ENCODE assay signal across 18 cellular contexts in the genomic region with DNA sequence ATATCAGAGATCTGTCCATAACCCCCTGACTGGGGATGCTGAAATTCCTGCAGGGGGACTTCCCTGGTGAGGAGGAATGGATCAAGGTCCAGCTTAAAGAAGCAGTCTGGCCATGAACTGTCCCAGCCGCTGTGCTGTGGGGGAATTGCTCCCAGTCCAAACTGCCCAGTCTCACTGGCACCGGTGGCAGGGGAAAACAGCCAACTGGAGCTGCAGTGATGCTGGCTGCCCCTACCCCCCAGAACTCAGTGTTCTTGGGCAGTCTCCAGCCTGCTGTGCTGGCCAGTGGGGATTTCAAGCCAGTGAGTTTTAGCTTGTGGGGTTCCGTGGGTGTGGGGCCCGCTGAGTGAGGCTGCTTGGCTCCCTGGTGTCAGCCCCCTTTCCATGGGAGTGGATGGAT.
DNase-seq lines count a peak whose midpoint lies in the region; ATAC-seq, FAIRE-seq and TF ChIP-seq lines count a peak whose summit lies in the region.
"Had no signal": no experiment of that assay in that cellular context is flagged by ENCODE, and none has a peak within 500 bp of the region (broad histone marks: within the 10 kb centered on the region; RNA-seq: fewer than 3 reads in every experiment).

No MANE protein-coding gene starts in this region.

- intact Hi-C loops in Right ventricle myocardium inferior (cut with DNase I) (no loop called here), kidney (cut with DNase I) (no loop called here), tibial artery (cut with DNase I; ENCODE audit: low total_unique reads) (no loop called here)

- TF ChIP-seq CTCF in right atrium auricular region (IDR thresholded peaks at IDR 0.05) (no peak), kidney (IDR thresholded peaks at IDR 0.05; ENCODE audit: borderline replicate concordance, extremely low read depth, insufficient read depth) (no peak), tibial artery (IDR thresholded peaks at IDR 0.05) (no peak)

- H3K9me3 ChIP-seq in right atrium auricular region (peaks cover 0 to 20% of the 10 kb centered on the region in 2 donors), kidney (ENCODE audit: control insufficient read depth in 1 of 2, low read length in 2 of 2) (no peaks in the 10 kb centered on the region), tibial artery (peaks cover 0 to 10% (median 0%) of the 10 kb centered on the region in 3 donors)

- H3K4me1 ChIP-seq in right atrium auricular region (no peaks in the 10 kb centered on the region), kidney (ENCODE audit: control insufficient read depth in 1 of 2, insufficient read depth in 1 of 2, low read depth in 1 of 2, low read length in 2 of 2) (peaks cover 10 to 12% of the 10 kb centered on the region in 2 donors), tibial artery (peaks cover 0 to 41% (median 19%) of the 10 kb centered on the region in 4 donors)

- H3K27me3 Mint-ChIP-seq in activated naive CD4-positive, alpha-beta T cell treated with anti-CD3 and anti-CD28 coated beads, Interleukin-2, amount 10 ng/mL, durations not matched to agents 7 days and 5 days: peaks cover 3% of the 10 kb centered on the region

- no peak overlapping the region for H3K9ac ChIP-seq in kidney (ENCODE audit: low read length in 2 of 2)

- H3K27me3 ChIP-seq in right atrium auricular region (no peaks in the 10 kb centered on the region), tibial artery (no peaks in the 10 kb centered on the region)

- H3K4me3 Mint-ChIP-seq in activated naive CD4-positive, alpha-beta T cell treated with anti-CD3 and anti-CD28 coated beads, Interleukin-2, amount 10 ng/mL, durations not matched to agents 7 days and 5 days: no peak overlapping the region
- H3K4me3 Mint-ChIP-seq: CD4-positive, alpha-beta memory T cell; GM23338 had no signal

- H3K36me3 ChIP-seq in right atrium auricular region (no peaks in the 10 kb centered on the region), kidney (ENCODE audit: control insufficient read depth in 1 of 2, insufficient read depth in 2 of 2, low read length in 2 of 2) (no peaks in the 10 kb centered on the region), tibial artery (no peaks in the 10 kb centered on the region)

- H3K27ac ChIP-seq in right atrium auricular region (no peak overlapping the region), kidney (ENCODE audit: low read depth in 2 of 2, low read length in 2 of 2) (no peak overlapping the region), tibial artery (peak overlapping the region; percentile 63 to 74)
- H3K27ac ChIP-seq: 22Rv1 had no signal

- H3K9me3 Mint-ChIP-seq in activated naive CD4-positive, alpha-beta T cell treated with anti-CD3 and anti-CD28 coated beads, Interleukin-2, amount 10 ng/mL, durations not matched to agents 7 days and 5 days: peaks cover 9% of the 10 kb centered on the region

- H3K36me3 Mint-ChIP-seq in activated naive CD4-positive, alpha-beta T cell treated with anti-CD3 and anti-CD28 coated beads, Interleukin-2, amount 10 ng/mL, durations not matched to agents 7 days and 5 days: no peaks in the 10 kb centered on the region

- no peak for FAIRE-seq in kidney (lab: Jason Lieb, UNC)

- DNase-seq in Right ventricle myocardium inferior (ENCODE audit: missing footprints) (peak; percentile 39), right atrium auricular region (ENCODE audit: low spot score) (no peak), kidney (peak; percentile 44), occipital lobe (lab: John Stamatoyannopoulos, UW) (peak; percentile 1), tibial artery (peak; percentile 47 to 90)
- DNase-seq in activated naive CD4-positive, alpha-beta T cell treated with anti-CD3 and anti-CD28 coated beads, Interleukin-2, amount 10 ng/mL, durations not matched to agents 7 days and 5 days: no peak
- DNase-seq: Calu3; CD4-positive, alpha-beta memory T cell; NCI-H1105 treated with DMSO at 0.1 percent for 48 hours; NCI-H187; NCI-H446; NK-92 treated with Interleukin-12 subunit alpha and Interleukin-12 subunit beta, amount 100 ng/mL, for 24 hours; OCI-M1; RPMI8226 had no signal

- ATAC-seq in Right ventricle myocardium inferior (no peak), GM19463 (IDR thresholded peaks at IDR 0.05; ENCODE audit: unreplicated experiment) (no peak)
- no peak for ATAC-seq in activated CD4-positive, CD25-positive, alpha-beta regulatory T cell treated with anti-CD3 and anti-CD28 coated beads, Interleukin-2, amount 50 U/mL, for 24 hours
- ATAC-seq: GM23338 had no signal

- H3K4me3 ChIP-seq in right atrium auricular region (no peak overlapping the region), kidney (ENCODE audit: low read length in 2 of 2) (no peak overlapping the region), tibial artery (no peak overlapping the region)
- H3K4me3 ChIP-seq: GM23338 had no signal

- CTCF ChIA-PET in activated naive CD4-positive, alpha-beta T cell treated with anti-CD3 and anti-CD28 coated beads, Interleukin-2, amount 10 ng/mL, durations not matched to agents 7 days and 5 days (lab: Charles Lee): no interaction called here

- H3K27ac Mint-ChIP-seq in activated naive CD4-positive, alpha-beta T cell treated with anti-CD3 and anti-CD28 coated beads, Interleukin-2, amount 10 ng/mL, durations not matched to agents 7 days and 5 days: no peak overlapping the region
- H3K27ac Mint-ChIP-seq: CD4-positive, alpha-beta memory T cell; GM23338 had no signal

- no peaks in the 10 kb centered on the region for H3K4me1 Mint-ChIP-seq in activated naive CD4-positive, alpha-beta T cell treated with anti-CD3 and anti-CD28 coated beads, Interleukin-2, amount 10 ng/mL, durations not matched to agents 7 days and 5 days
- H3K4me1 Mint-ChIP-seq: CD4-positive, alpha-beta memory T cell; GM23338 had no signal

Comparison
In these comparisons a context has a peak if more than half of its experiments do, and no peak if none do; other contexts are left out.
1. DNase-seq: peak in Right ventricle myocardium inferior (single experiment), kidney (single experiment), occipital lobe (single experiment) and tibial artery (2 of 2); none in right atrium auricular region (single experiment) and activated naive CD4-positive, alpha-beta T cell treated with anti-CD3 and anti-CD28 coated beads, Interleukin-2, amount 10 ng/mL, durations not matched to agents 7 days and 5 days (single experiment).
2. H3K27ac ChIP-seq: peak in tibial artery (2 of 2); none in right atrium auricular region (0 of 2) and kidney (0 of 2).